8 cellular contexts compared by ENCODE assay signal in the genomic region with DNA sequence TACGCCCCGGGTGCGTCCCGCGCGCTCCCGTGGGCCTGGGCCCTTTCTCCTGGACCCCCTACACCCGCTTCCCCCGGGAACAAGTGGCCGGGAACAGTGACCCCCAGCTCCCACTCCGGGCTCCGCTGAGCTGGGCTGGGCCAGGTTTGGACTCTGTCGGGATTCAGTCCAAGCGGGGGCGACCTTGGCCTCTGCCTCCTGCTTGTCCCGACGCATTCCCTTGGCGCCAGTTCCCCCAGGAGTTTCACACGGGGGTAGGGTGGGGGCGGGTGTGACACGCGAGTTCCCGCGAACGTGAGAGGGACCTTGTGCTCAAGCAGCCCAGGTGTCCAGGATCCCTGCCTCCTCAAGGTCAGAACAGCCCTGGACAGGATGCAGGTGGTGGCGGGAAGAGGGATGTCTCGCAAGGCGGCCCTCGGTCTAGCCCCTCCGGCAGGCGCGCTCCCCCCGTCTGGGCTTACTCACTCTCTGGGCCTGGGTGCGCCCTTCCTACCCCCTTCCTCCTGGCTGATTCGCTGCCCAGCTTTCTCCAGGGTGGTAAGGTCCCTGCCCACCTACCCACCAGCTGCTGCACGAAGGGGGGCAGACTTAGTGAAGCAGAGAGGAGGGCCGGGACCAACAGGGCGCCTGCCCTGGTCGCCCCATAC. TPM values are rescaled to one million over a fixed set of nuclear protein-coding genes. Genes with fewer than 3 reads are reported as not detected.
DNase-seq lines count a peak whose midpoint lies in the region; ATAC-seq lines count a peak whose summit lies in the region.

No MANE protein-coding gene starts in this region.

- H3K27me3 Mint-ChIP-seq in activated CD4-positive, alpha-beta T cell treated with anti-CD3 and anti-CD28 coated beads for 36 hours, result peaks cover 5% of the 10 kb centered on the region
- peaks cover 33% of the 10 kb centered on the region for H3K27me3 Mint-ChIP-seq in activated naive CD8-positive, alpha-beta T cell treated with anti-CD3 and anti-CD28 coated beads for 36 hours

- peaks cover 3% of the 10 kb centered on the region; the same call in 1 of the 2 replicates for H3K4me1 ChIP-seq in iPS-20b (ENCODE audit: insufficient read depth, low read length)

- H3K27ac Mint-ChIP-seq in activated CD4-positive, alpha-beta T cell treated with anti-CD3 and anti-CD28 coated beads for 36 hours, result no peak overlapping the region
- no peak overlapping the region for H3K27ac Mint-ChIP-seq in activated naive CD8-positive, alpha-beta T cell treated with anti-CD3 and anti-CD28 coated beads for 36 hours

- CTCF ChIA-PET in activated CD4-positive, alpha-beta T cell treated with anti-CD3 and anti-CD28 coated beads for 36 hours (lab: Charles Lee), result interaction anchor here (1.9 kb wide), 1 partner anchor 15 kb away, joined by 11 read pairs; no protein-coding TSS in a partner anchor

- peak overlapping the region; percentile 36 for H3K4me3 Mint-ChIP-seq in activated CD4-positive, alpha-beta T cell treated with anti-CD3 and anti-CD28 coated beads for 36 hours
- H3K4me3 Mint-ChIP-seq in activated naive CD8-positive, alpha-beta T cell treated with anti-CD3 and anti-CD28 coated beads for 36 hours, result peak overlapping the region; percentile 42

- H3K36me3 Mint-ChIP-seq in activated CD4-positive, alpha-beta T cell treated with anti-CD3 and anti-CD28 coated beads for 36 hours (ENCODE audit: low read depth), result no peaks in the 10 kb centered on the region
- no peaks in the 10 kb centered on the region for H3K36me3 Mint-ChIP-seq in activated naive CD8-positive, alpha-beta T cell treated with anti-CD3 and anti-CD28 coated beads for 36 hours

- no peaks in the 10 kb centered on the region for H3K9me3 ChIP-seq in iPS-20b (ENCODE audit: insufficient read depth, low read depth, low read length)

- POLR2A ChIA-PET in activated CD4-positive, alpha-beta T cell treated with anti-CD3 and anti-CD28 coated beads for 36 hours (lab: Charles Lee), result no interaction called here

- intact Hi-C loops in activated CD4-positive, alpha-beta T cell treated with anti-CD3 and anti-CD28 coated beads for 36 hours (cut with DNase I, micrococcal nuclease), result no loop called here

- no peak for ATAC-seq in activated CD4-positive, alpha-beta T cell treated with anti-CD3 and anti-CD28 coated beads for 36 hours
- ATAC-seq in GM19023 (IDR thresholded peaks at IDR 0.05; ENCODE audit: unreplicated experiment), result no peak

- DNase-seq in activated CD4-positive, alpha-beta T cell treated with anti-CD3 and anti-CD28 coated beads for 36 hours, result no peak
- DNase-seq in activated CD4-positive, alpha-beta T cell treated with anti-CD3 and anti-CD28 coated beads for 4 hours, result no peak
- no peak for DNase-seq in activated naive CD8-positive, alpha-beta T cell treated with anti-CD3 and anti-CD28 coated beads for 36 hours
- peak; percentile 32 for DNase-seq in stimulated activated CD8-positive, alpha-beta memory T cell treated with anti-CD3 and anti-CD28 coated beads, Interleukin-4, amount 100 ng/mL, for 48 hours
- no peak for DNase-seq in SKM-1 treated with dmso at 0.1 percent for 144 hours (lab: John Stamatoyannopoulos, UW; ENCODE audit: unreplicated experiment)
- DNase-seq in DMS 273 treated with DMSO at 0.1 percent for 48 hours (lab: John Stamatoyannopoulos, UW), result no peak

- no peaks in the 10 kb centered on the region; the same call in 1 of the 2 replicates for H3K36me3 ChIP-seq in iPS-20b (ENCODE audit: insufficient read depth, low read depth, low read length)

- peaks cover 11% of the 10 kb centered on the region for H3K4me1 Mint-ChIP-seq in activated CD4-positive, alpha-beta T cell treated with anti-CD3 and anti-CD28 coated beads for 36 hours
- H3K4me1 Mint-ChIP-seq in activated naive CD8-positive, alpha-beta T cell treated with anti-CD3 and anti-CD28 coated beads for 36 hours, result peaks cover 10% of the 10 kb centered on the region

- peak overlapping the region; percentile 15; the same call in 1 of the 2 replicates for H3K9ac ChIP-seq in iPS-20b (ENCODE audit: low read depth, low read length)

- H3K4me3 ChIP-seq in iPS-20b (ENCODE audit: low read length), result peak overlapping the region; percentile 58; the same call in 1 of the 2 replicates

- H3K27me3 ChIP-seq in iPS-20b (ENCODE audit: insufficient read depth, low read length), result peaks cover 57% of the 10 kb centered on the region

- H3K9me3 Mint-ChIP-seq in activated CD4-positive, alpha-beta T cell treated with anti-CD3 and anti-CD28 coated beads for 36 hours (ENCODE audit: low read depth), result no peaks in the 10 kb centered on the region
- peaks cover 3% of the 10 kb centered on the region for H3K9me3 Mint-ChIP-seq in activated naive CD8-positive, alpha-beta T cell treated with anti-CD3 and anti-CD28 coated beads for 36 hours

- H3K27ac ChIP-seq in iPS-20b (ENCODE audit: low read length), result no peak overlapping the region

RNA-seq across cellular contexts. Expression of gene CRIP2, which starts 0.8 kb away (rescaled TPM):
- 1 to 10 TPM; 1.1 to 1.2 TPM for total RNA-seq in activated CD4-positive, alpha-beta T cell treated with anti-CD3 and anti-CD28 coated beads for 36 hours
- total RNA-seq in activated naive CD8-positive, alpha-beta T cell treated with anti-CD3 and anti-CD28 coated beads for 36 hours, result under 1 TPM; 0.16 to 0.41 TPM

RNA-seq across cellular contexts. Expression of gene CRIP1, which starts 11.3 kb away (rescaled TPM):
- 100 to 1,000 TPM; 182 to 186 TPM for total RNA-seq in activated CD4-positive, alpha-beta T cell treated with anti-CD3 and anti-CD28 coated beads for 36 hours
- 10 to 100 TPM; 82.5 to 87.3 TPM for total RNA-seq in activated naive CD8-positive, alpha-beta T cell treated with anti-CD3 and anti-CD28 coated beads for 36 hours

RNA-seq across cellular contexts. Expression of gene TEDC1, which starts 15.7 kb away (rescaled TPM):
- 10 to 100 TPM; 21.7 to 31.8 TPM for total RNA-seq in activated CD4-positive, alpha-beta T cell treated with anti-CD3 and anti-CD28 coated beads for 36 hours
- total RNA-seq in activated naive CD8-positive, alpha-beta T cell treated with anti-CD3 and anti-CD28 coated beads for 36 hours, result 10 to 100 TPM; 33.6 to 34.9 TPM

RNA-seq across cellular contexts. Expression of gene TMEM121, which starts 51.0 kb away (rescaled TPM):
- 1 to 10 TPM; 7.2 to 9.2 TPM for total RNA-seq in activated CD4-positive, alpha-beta T cell treated with anti-CD3 and anti-CD28 coated beads for 36 hours
- 10 to 100 TPM; 16.7 to 16.8 TPM for total RNA-seq in activated naive CD8-positive, alpha-beta T cell treated with anti-CD3 and anti-CD28 coated beads for 36 hours

RNA-seq across cellular contexts. Expression of gene MTA1, which starts 55.8 kb away (rescaled TPM):
- total RNA-seq in activated CD4-positive, alpha-beta T cell treated with anti-CD3 and anti-CD28 coated beads for 36 hours, result 100 to 1,000 TPM; 136 to 152 TPM
- 100 to 1,000 TPM; 148 to 149 TPM for total RNA-seq in activated naive CD8-positive, alpha-beta T cell treated with anti-CD3 and anti-CD28 coated beads for 36 hours
